22 cellular contexts compared by ENCODE assay signal in the genomic region with DNA sequence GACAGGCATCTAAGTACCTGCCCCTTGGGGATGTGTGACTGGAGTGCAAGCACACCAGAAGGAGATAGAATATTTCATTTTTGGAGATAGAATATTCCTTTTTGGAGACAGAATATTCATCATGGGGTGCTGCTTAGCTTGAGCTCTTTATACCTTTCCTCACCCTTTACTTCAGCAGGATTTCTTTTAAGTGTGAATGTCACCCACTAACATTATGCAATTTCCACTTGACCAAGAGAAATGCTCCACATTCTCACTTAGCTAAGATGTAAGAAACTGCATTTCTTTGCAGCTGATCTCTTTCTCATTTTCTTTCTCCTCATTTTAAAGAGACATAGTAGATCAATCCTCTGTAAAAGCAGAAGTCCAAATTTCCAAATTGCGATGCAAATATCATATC.
"Had no signal": no experiment of that assay in that cellular context is flagged by ENCODE, and none has a peak within 500 bp of the region (broad histone marks: within the 10 kb centered on the region; RNA-seq: fewer than 3 reads in every experiment).

No MANE protein-coding gene starts in this region.

- ATAC-seq: K562, Panc1, PC-3 had no signal

- DNase-seq: Kasumi-1, MV-4-11, NCI-H1048, NCI-H1105, NCI-H1417, NCI-H1436 treated with DMSO at 0.1 percent for 48 hours, NCI-H1694, NCI-H187 treated with DMSO at 0.1 percent for 48 hours, NCI-H2029 treated with DMSO at 0.1 percent for 48 hours, NCI-H2171, NCI-H226, NCI-H446, NCI-H510A, NCI-H524 treated with DMSO at 0.1 percent for 48 hours, NCI-H69, NCI-H774, PC-3, SHP77, SK-N-SH had no signal

- H3K4me3 Mint-ChIP-seq: IgD-negative memory B cell had no signal

- H3K27ac Mint-ChIP-seq: IgD-negative memory B cell had no signal

- H3K36me3 Mint-ChIP-seq: IgD-negative memory B cell had no signal

- H3K27me3 Mint-ChIP-seq: IgD-negative memory B cell had no signal

- H3K4me1 Mint-ChIP-seq: IgD-negative memory B cell had no signal
